16 cellular contexts compared by ENCODE assay signal in the genomic region with DNA sequence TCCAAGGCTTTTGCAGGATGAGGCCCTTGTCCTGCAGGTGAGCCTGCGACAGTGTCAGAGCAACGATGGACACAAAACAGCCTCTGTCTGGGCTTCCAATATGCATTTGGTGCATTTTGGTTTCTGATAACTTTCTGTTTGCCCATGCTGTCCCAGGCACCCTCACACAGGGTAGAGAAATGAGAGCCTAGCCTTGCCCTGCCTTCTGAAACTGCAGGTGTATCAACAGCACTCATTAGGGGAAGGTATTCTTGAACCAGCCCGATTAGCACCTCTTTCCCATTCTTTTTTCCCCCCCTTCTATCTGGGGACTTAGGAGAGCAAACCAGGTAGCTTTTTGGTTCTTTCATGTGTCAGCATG. TPM values are rescaled to one million over a fixed set of nuclear protein-coding genes. Genes with fewer than 3 reads are reported as not detected.
DNase-seq lines count a peak whose midpoint lies in the region; ATAC-seq and TF ChIP-seq lines count a peak whose summit lies in the region.
"Had no signal": no experiment of that assay in that cellular context is flagged by ENCODE, and none has a peak within 500 bp of the region (broad histone marks: within the 10 kb centered on the region; RNA-seq: fewer than 3 reads in every experiment).

No MANE protein-coding gene starts in this region.

- H3K79me2 ChIP-seq in MM.1S (ENCODE audit: low read length) (peaks cover 100% of the 10 kb centered on the region), hepatocyte (peaks cover 100% of the 10 kb centered on the region)

- no peak for TF ChIP-seq EP300 in stomach (IDR thresholded peaks at IDR 0.05)

- 77% methylated on average over 3 of the region's 3 CpGs for WGBS in hepatocyte (ENCODE audit: low lambda C conversion rate, missing lambda C conversion rate)
- 52 to 66% (median 57%) methylated on average over 3 of the region's 3 CpGs for WGBS in stomach, 5 donors
- 83 to 94% (median 87%) methylated on average over 3 of the region's 3 CpGs for WGBS in spleen, 5 donors

- H3K27me3 ChIP-seq in MM.1S (replicated peaks; ENCODE audit: insufficient read depth, low read length) (no peaks in the 10 kb centered on the region), hepatocyte (no peaks in the 10 kb centered on the region), stomach smooth muscle (ENCODE audit: control insufficient read depth in 1 of 2, insufficient read depth in 2 of 2, low read length in 2 of 2) (no peaks in the 10 kb centered on the region), stomach (no peaks in the 10 kb centered on the region), spleen (replicated peaks in 1 of 7) (no peaks in the 10 kb centered on the region)
- H3K27me3 ChIP-seq: Peyer's patch had no signal

- H3K4me3 ChIP-seq in MM.1S (ENCODE audit: low read length) (peak overlapping the region; percentile 30; the same call in 1 of the 2 replicates), hepatocyte (no peak overlapping the region), stomach smooth muscle (ENCODE audit: low read length in 2 of 2) (no peak overlapping the region), stomach (no peak overlapping the region), spleen (no peak overlapping the region)
- H3K4me3 ChIP-seq: Peyer's patch had no signal

- no peak overlapping the region for H2AFZ ChIP-seq in MM.1S (ENCODE audit: low read length)
- H2AFZ ChIP-seq in hepatocyte, result no peak overlapping the region

- no peaks in the 10 kb centered on the region for H3K27me3 Mint-ChIP-seq in activated naive CD8-positive, alpha-beta T cell
- H3K27me3 Mint-ChIP-seq in activated naive CD8-positive, alpha-beta T cell treated with anti-CD3 and anti-CD28 coated beads, Interleukin-2, amount 50 U/mL, for 24 hours, result no peaks in the 10 kb centered on the region

- DNase-seq in activated naive CD8-positive, alpha-beta T cell treated with anti-CD3 and anti-CD28 coated beads, Interleukin-2, amount 50 U/mL, for 24 hours, result no peak
- DNase-seq in MM.1S, result peak; percentile 73
- no peak for DNase-seq in hepatocyte (ENCODE audit: low spot score)
- no peak for DNase-seq in stomach
- no peak for DNase-seq in spleen
- DNase-seq: AML-193; CD8-positive, alpha-beta T cell; Kasumi-1; NCI-H2029; NCI-H2171 treated with DMSO at 0.1 percent for 48 hours; NCI-H510A; Peyer's patch; Right ventricle myocardium superior had no signal

- TF ChIP-seq CTCF in MM.1S (IDR thresholded peaks at IDR 0.05; ENCODE audit: low read length) (no peak), hepatocyte (IDR thresholded peaks at IDR 0.05; ENCODE audit: poor library complexity) (no peak), stomach (IDR thresholded peaks at IDR 0.05) (no peak), spleen (IDR thresholded peaks at IDR 0.05 in 8 of 11, conservative IDR thresholded peaks at IDR 0.05 in 3 of 11) (no peak)

- intact Hi-C loops in stomach (cut with DNase I; ENCODE audit: low total_unique reads) (no loop called here), spleen (cut with DNase I; ENCODE audit: low total_unique reads) (no loop called here)

- H3K4me1 Mint-ChIP-seq in activated naive CD8-positive, alpha-beta T cell (ENCODE audit: low read depth), result peaks cover 85% of the 10 kb centered on the region
- peaks cover 78% of the 10 kb centered on the region for H3K4me1 Mint-ChIP-seq in activated naive CD8-positive, alpha-beta T cell treated with anti-CD3 and anti-CD28 coated beads, Interleukin-2, amount 50 U/mL, for 24 hours

- peaks cover 94% of the 10 kb centered on the region for H3F3A ChIP-seq in MM.1S (ENCODE audit: insufficient read depth, low read length)

- no peaks in the 10 kb centered on the region for H3K9me3 ChIP-seq in MM.1S (replicated peaks; ENCODE audit: insufficient read depth, low read length)
- no peaks in the 10 kb centered on the region for H3K9me3 ChIP-seq in hepatocyte (ENCODE audit: low read depth)
- no peaks in the 10 kb centered on the region for H3K9me3 ChIP-seq in stomach smooth muscle (ENCODE audit: control insufficient read depth in 2 of 2, low read length in 2 of 2)
- no peaks in the 10 kb centered on the region for H3K9me3 ChIP-seq in stomach
- H3K9me3 ChIP-seq in spleen, result no peaks in the 10 kb centered on the region
- H3K9me3 ChIP-seq: Peyer's patch had no signal

- H3K36me3 Mint-ChIP-seq in activated naive CD8-positive, alpha-beta T cell, result peaks cover 3% of the 10 kb centered on the region
- no peaks in the 10 kb centered on the region for H3K36me3 Mint-ChIP-seq in activated naive CD8-positive, alpha-beta T cell treated with anti-CD3 and anti-CD28 coated beads, Interleukin-2, amount 50 U/mL, for 24 hours (ENCODE audit: low read depth)

- H3K4me1 ChIP-seq in MM.1S (ENCODE audit: low read length) (peaks cover 99% of the 10 kb centered on the region), hepatocyte (ENCODE audit: insufficient read depth) (peaks cover 71% of the 10 kb centered on the region), stomach smooth muscle (ENCODE audit: control insufficient read depth, insufficient read depth, low read length) (peaks cover 72% of the 10 kb centered on the region), stomach (peaks cover 80 to 100% (median 90%) of the 10 kb centered on the region in 4 donors), spleen (peaks cover 42 to 100% (median 93%) of the 10 kb centered on the region in 6 donors)

- no peaks in the 10 kb centered on the region for H4K20me1 ChIP-seq in MM.1S (ENCODE audit: insufficient read depth, low read length)
- H4K20me1 ChIP-seq in hepatocyte (ENCODE audit: insufficient read depth, poor library complexity, severe bottlenecking), result peaks cover 100% of the 10 kb centered on the region

- H3K4me2 ChIP-seq in MM.1S (ENCODE audit: low read depth, low read length) (peak overlapping the region; percentile 76), hepatocyte (peak overlapping the region; percentile 20)

- TF ChIP-seq POLR2A in stomach (IDR thresholded peaks at IDR 0.05), result no peak
- TF ChIP-seq POLR2A in spleen (IDR thresholded peaks at IDR 0.05), result no peak

- peak overlapping the region; percentile 29 for H3K27ac Mint-ChIP-seq in activated naive CD8-positive, alpha-beta T cell
- no peak overlapping the region for H3K27ac Mint-ChIP-seq in activated naive CD8-positive, alpha-beta T cell treated with anti-CD3 and anti-CD28 coated beads, Interleukin-2, amount 50 U/mL, for 24 hours
- H3K27ac Mint-ChIP-seq: CD8-positive, alpha-beta T cell had no signal

- ATAC-seq in activated naive CD8-positive, alpha-beta T cell treated with anti-CD3 and anti-CD28 coated beads, Interleukin-2, amount 50 U/mL, for 24 hours, result no peak
- ATAC-seq in HG02571 (IDR thresholded peaks at IDR 0.05; ENCODE audit: unreplicated experiment), result no peak
- ATAC-seq: CD8-positive, alpha-beta T cell had no signal

- H3K9me2 ChIP-seq in MM.1S (replicated peaks; ENCODE audit: insufficient read depth, low read length), result no peaks in the 10 kb centered on the region
- no peaks in the 10 kb centered on the region for H3K9me2 ChIP-seq in hepatocyte (replicated peaks; ENCODE audit: insufficient read depth)

- H3K9ac ChIP-seq in MM.1S (ENCODE audit: low read length), result peak overlapping the region; percentile 54
- no peak overlapping the region for H3K9ac ChIP-seq in stomach smooth muscle (ENCODE audit: low read length in 2 of 2)

- H3K4me3 Mint-ChIP-seq in activated naive CD8-positive, alpha-beta T cell, result no peak overlapping the region
- no peak overlapping the region for H3K4me3 Mint-ChIP-seq in activated naive CD8-positive, alpha-beta T cell treated with anti-CD3 and anti-CD28 coated beads, Interleukin-2, amount 50 U/mL, for 24 hours
- H3K4me3 Mint-ChIP-seq: CD8-positive, alpha-beta T cell had no signal

- no peaks in the 10 kb centered on the region for H3K9me3 Mint-ChIP-seq in activated naive CD8-positive, alpha-beta T cell (ENCODE audit: low read depth)
- H3K9me3 Mint-ChIP-seq in activated naive CD8-positive, alpha-beta T cell treated with anti-CD3 and anti-CD28 coated beads, Interleukin-2, amount 50 U/mL, for 24 hours, result no peaks in the 10 kb centered on the region
- H3K9me3 Mint-ChIP-seq: CD8-positive, alpha-beta T cell had no signal

- H3K36me3 ChIP-seq in MM.1S (replicated peaks; ENCODE audit: insufficient read depth, low read length) (no peaks in the 10 kb centered on the region), hepatocyte (replicated peaks; ENCODE audit: insufficient read depth, low read depth) (no peaks in the 10 kb centered on the region), stomach smooth muscle (ENCODE audit: control insufficient read depth in 2 of 2, insufficient read depth in 2 of 2, low read length in 2 of 2) (no peaks in the 10 kb centered on the region), stomach (no peaks in the 10 kb centered on the region), spleen (peaks cover 0 to 4% (median 0%) of the 10 kb centered on the region in 6 donors)
- H3K36me3 ChIP-seq: Peyer's patch had no signal

- H3K27ac ChIP-seq in MM.1S (ENCODE audit: low read length), result peak overlapping the region; percentile 92
- no peak overlapping the region for H3K27ac ChIP-seq in hepatocyte
- peak overlapping the region; percentile 37 for H3K27ac ChIP-seq in stomach smooth muscle (ENCODE audit: low read length)
- H3K27ac ChIP-seq in stomach, result peak overlapping the region in 1 of 5 donors; percentile 9
- no peak overlapping the region for H3K27ac ChIP-seq in spleen
- H3K27ac ChIP-seq: Peyer's patch had no signal

RNA-seq across cellular contexts. Expression of a gene that starts 30.3 kb away (rescaled TPM):
- total RNA-seq in hepatocyte (95.1 and 101 TPM in 2 replicates), stomach (100 to 1,000 TPM in 1 of 5 donors, 10 to 100 TPM in 4; 48.4 to 119 (median 75.0) TPM), spleen (10 to 100 TPM; 44.9 to 79.1 (median 71.8) TPM)
- polyA plus RNA-seq in hepatocyte (7.3 and 8.1 TPM in 2 replicates), stomach (100 to 1,000 TPM; 117 to 166 (median 118) TPM), spleen (100 to 1,000 TPM in 1 of 3 donors, 10 to 100 TPM in 2; 75.0 to 118 (median 89.9) TPM)

Comparison
In these comparisons a context has a peak if more than half of its experiments do, and no peak if none do; other contexts are left out.
1. H3K27ac ChIP-seq: peak in MM.1S (single experiment) and stomach smooth muscle (single experiment); none in hepatocyte (single experiment) and spleen (0 of 8).